8 cellular contexts compared by ENCODE assay signal in genomic region chr6:17042422-17043147, GRCh38. TPM values are rescaled to one million over a fixed set of nuclear protein-coding genes. Genes with fewer than 3 reads are reported as not detected.
DNase-seq lines count a peak whose midpoint lies in the region; ATAC-seq and TF ChIP-seq lines count a peak whose summit lies in the region.

No MANE protein-coding gene starts in this region.

- no peak overlapping the region for H4K8ac ChIP-seq in mesendoderm (ENCODE audit: low read depth, low read length)

- no peak overlapping the region for H2BK120ac ChIP-seq in mesendoderm (ENCODE audit: low read depth, low read length)

- no peak for TF ChIP-seq EP300 in stomach (IDR thresholded peaks at IDR 0.05)

- no peak overlapping the region for H3K27ac Mint-ChIP-seq in activated T-cell treated with anti-CD3 and anti-CD28 coated beads, Interleukin-2, amount 50 U/mL, for 24 hours

- H3K27ac ChIP-seq in mesendoderm (ENCODE audit: low read depth, low read length) (no peak overlapping the region), stomach (no peak overlapping the region)

- no peak overlapping the region for H2AK5ac ChIP-seq in mesendoderm (ENCODE audit: low read length)

- no CpG with 5 or more reads among the region's 5 CpGs for WGBS in mesendoderm (ENCODE audit: extremely low coverage, insufficient coverage, low lambda C conversion rate)
- WGBS in stomach, 5 donors: 4 to 11% (median 7%) methylated on average over 5 of the region's 5 CpGs

- intact Hi-C loops in stomach (cut with DNase I; ENCODE audit: low total_unique reads): no loop called here

- H3K23ac ChIP-seq in mesendoderm (ENCODE audit: low read length): no peak overlapping the region

- no peak overlapping the region for H2BK5ac ChIP-seq in mesendoderm (ENCODE audit: low read length)

- H3K36me3 Mint-ChIP-seq in activated T-cell treated with anti-CD3 and anti-CD28 coated beads, Interleukin-2, amount 50 U/mL, for 24 hours (ENCODE audit: low read depth): no peaks in the 10 kb centered on the region

- H3K4me3 Mint-ChIP-seq in activated T-cell treated with anti-CD3 and anti-CD28 coated beads, Interleukin-2, amount 50 U/mL, for 24 hours: no peak overlapping the region

- no peaks in the 10 kb centered on the region for H3K9me3 Mint-ChIP-seq in activated T-cell treated with anti-CD3 and anti-CD28 coated beads, Interleukin-2, amount 50 U/mL, for 24 hours

- H3K56ac ChIP-seq in mesendoderm (ENCODE audit: low read length): no peak overlapping the region

- no peaks in the 10 kb centered on the region for H3K9me3 ChIP-seq in stomach

- H3K4ac ChIP-seq in mesendoderm (ENCODE audit: low read depth, low read length): no peak overlapping the region

- H3K27me3 ChIP-seq in mesendoderm (ENCODE audit: insufficient read depth, low read length, poor library complexity): no peaks in the 10 kb centered on the region
- peaks cover 0 to 5% (median 0%) of the 10 kb centered on the region in 3 donors for H3K27me3 ChIP-seq in stomach

- H4K5ac ChIP-seq in mesendoderm (ENCODE audit: low read length): no peak overlapping the region

- H3K36me3 ChIP-seq in mesendoderm (ENCODE audit: control insufficient read depth, insufficient read depth, low read length) (no peaks in the 10 kb centered on the region), stomach (no peaks in the 10 kb centered on the region)

- H3K79me2 ChIP-seq in mesendoderm (ENCODE audit: control insufficient read depth, insufficient read depth, low read length): no peaks in the 10 kb centered on the region

- no peak overlapping the region for H2BK15ac ChIP-seq in mesendoderm (replicated peaks; ENCODE audit: low read depth)

- DNase-seq in AG20443 (ENCODE audit: low spot score) (peak; percentile 55), NCI-H460 (ENCODE audit: extremely low read depth, low read depth) (peak; percentile 36), epithelial cell of esophagus (ENCODE audit: low read depth) (peak; percentile 79), mesendoderm (peak; percentile 86), stomach (no peak)
- no peak for DNase-seq in stimulated activated naive CD8-positive, alpha-beta T cell treated with anti-CD3 and anti-CD28 coated beads, Interleukin-15, Interleukin-2, amounts not matched to agents 100 U/mL and 50 U/mL, for 24 hours
- no peak for DNase-seq in activated T-cell treated with anti-CD3 and anti-CD28 coated beads, Interleukin-2, amount 50 U/mL, for 24 hours

- H3K18ac ChIP-seq in mesendoderm (ENCODE audit: low read length): no peak overlapping the region

- H3K4me1 Mint-ChIP-seq in activated T-cell treated with anti-CD3 and anti-CD28 coated beads, Interleukin-2, amount 50 U/mL, for 24 hours (ENCODE audit: low read depth): no peaks in the 10 kb centered on the region

- TF ChIP-seq CTCF in epithelial cell of esophagus (IDR thresholded peaks at IDR 0.05; ENCODE audit: insufficient read depth, low read depth, low read length, missing control alignments): peak; percentile 62
- TF ChIP-seq CTCF in stomach (IDR thresholded peaks at IDR 0.05): no peak

- H3K4me2 ChIP-seq in mesendoderm (ENCODE audit: low read length): no peak overlapping the region

- no peaks in the 10 kb centered on the region for H3K4me1 ChIP-seq in mesendoderm (ENCODE audit: control insufficient read depth, low read depth, low read length)
- H3K4me1 ChIP-seq in stomach: peaks cover 0 to 19% (median 11%) of the 10 kb centered on the region in 4 donors

- no peak for ATAC-seq in stimulated activated naive CD8-positive, alpha-beta T cell treated with anti-CD3 and anti-CD28 coated beads, Interleukin-15, Interleukin-2, amounts not matched to agents 100 U/mL and 50 U/mL, for 24 hours
- no peak for ATAC-seq in GM19455 (IDR thresholded peaks at IDR 0.05; ENCODE audit: unreplicated experiment)

- H3K9ac ChIP-seq in mesendoderm (ENCODE audit: low read length): no peak overlapping the region

- no peak for TF ChIP-seq POLR2A in stomach (IDR thresholded peaks at IDR 0.05)

- no peak overlapping the region for H3K4me3 ChIP-seq in epithelial cell of esophagus (ENCODE audit: low read length)
- no peak overlapping the region for H3K4me3 ChIP-seq in mesendoderm (ENCODE audit: low read length)
- H3K4me3 ChIP-seq in stomach: no peak overlapping the region

- no peaks in the 10 kb centered on the region for H3K79me1 ChIP-seq in mesendoderm (ENCODE audit: low read length)

- H3K27me3 Mint-ChIP-seq in activated T-cell treated with anti-CD3 and anti-CD28 coated beads, Interleukin-2, amount 50 U/mL, for 24 hours: peaks cover 50% of the 10 kb centered on the region

RNA-seq across cellular contexts. Expression of gene STMND1, which starts 59.3 kb away (rescaled TPM):
- not detected in 2 replicates for total RNA-seq in NCI-H460 (2014; rRNA removed; shearing (Covaris generic))
- polyA plus RNA-seq in NCI-H460 (2014; cell fraction: nucleus; rRNA removed): not detected in 2 replicates
- polyA plus RNA-seq in mesendoderm (2013, experiment 1 of 2): 0.13 TPM
- polyA plus RNA-seq in mesendoderm (2013, experiment 2 of 2): 0.08 TPM
- not detected for total RNA-seq in stomach
- not detected for polyA plus RNA-seq in stomach

Comparison
In these comparisons a context has a peak if more than half of its experiments do, and no peak if none do; other contexts are left out.
1. DNase-seq: peak in AG20443 (single experiment), NCI-H460 (single experiment), epithelial cell of esophagus (single experiment) and mesendoderm (single experiment); none in stomach (single experiment), stimulated activated naive CD8-positive, alpha-beta T cell treated with anti-CD3 and anti-CD28 coated beads, Interleukin-15, Interleukin-2, amounts not matched to agents 100 U/mL and 50 U/mL, for 24 hours (single experiment) and activated T-cell treated with anti-CD3 and anti-CD28 coated beads, Interleukin-2, amount 50 U/mL, for 24 hours (single experiment).